19 cellular contexts compared by ENCODE assay signal in the genomic region with DNA sequence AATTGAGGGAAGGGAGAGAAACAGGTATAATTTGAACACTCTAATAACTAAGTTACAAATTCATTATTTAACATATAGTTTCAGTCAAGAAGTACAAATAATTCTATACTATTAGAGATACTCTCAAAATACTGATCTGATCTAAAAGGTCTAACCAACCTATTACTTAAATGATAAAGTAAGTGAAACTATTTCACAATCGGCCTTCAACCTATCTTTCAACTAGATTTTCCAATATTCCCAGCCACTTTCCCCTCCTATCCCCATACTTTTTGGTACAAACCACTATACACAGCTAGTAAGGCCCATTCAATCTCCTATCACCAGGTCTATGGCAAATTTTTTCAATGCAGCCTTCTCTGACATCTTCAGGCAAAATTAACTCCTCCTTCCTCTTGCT.
DNase-seq lines count a peak whose midpoint lies in the region; ATAC-seq, FAIRE-seq and TF ChIP-seq lines count a peak whose summit lies in the region.
"Had no signal": no experiment of that assay in that cellular context is flagged by ENCODE, and none has a peak within 500 bp of the region (broad histone marks: within the 10 kb centered on the region; RNA-seq: fewer than 3 reads in every experiment).

No MANE protein-coding gene starts in this region.

- H3K27me3 ChIP-seq in HepG2 (ENCODE audit: control insufficient read depth in 1 of 2, insufficient read depth in 2 of 2, low read length in 2 of 2) (no peaks in the 10 kb centered on the region), right lobe of liver (no peaks in the 10 kb centered on the region)
- H3K27me3 ChIP-seq: BLaER1 treated with 17β-estradiol and CSF1 and Interleukin-3, amounts not matched to agents 10 nM and 100 nM had no signal

- TF ChIP-seq RAD21 in HepG2 (CRISPR knock-in tag; IDR thresholded peaks at IDR 0.05), result no peak

- DNase-seq in HepG2 (ENCODE audit: low spot score) (no peak), right lobe of liver (no peak), activated B cell treated with CpG ODN at 0.5 μM for 24 hours (no peak), mesothelial cell of epicardium (ENCODE audit: low spot score in 2 of 2, unreplicated experiment in 2 of 2) (no peak), chondrocyte (ENCODE audit: low spot score) (no peak), NCI-H748 treated with DMSO at 0.1 percent for 48 hours (lab: John Stamatoyannopoulos, UW) (no peak)
- DNase-seq: Caco-2; KG1; NCI-H1105 treated with DMSO at 0.1 percent for 48 hours; NCI-H1694; NCI-H2081 treated with DMSO at 0.1 percent for 48 hours; NK-92 treated with Interleukin-12 subunit alpha and Interleukin-12 subunit beta, amount 100 ng/mL, for 24 hours had no signal

- H3K4me1 ChIP-seq in HepG2 (ENCODE audit: insufficient read depth, low read length) (peaks cover 49% of the 10 kb centered on the region), right lobe of liver (peaks cover 0 to 40% (median 18%) of the 10 kb centered on the region in 4 donors)

- CTCF ChIA-PET in HepG2 (lab: Yijun Ruan, JAX; ENCODE audit: low intra/inter-chr PET ratio, low total read pairs) (no interaction called here), activated B cell treated with CpG ODN at 0.5 μM for 24 hours (lab: Charles Lee) (no interaction called here)

- H3K27me3 Mint-ChIP-seq in activated B cell treated with CpG ODN at 0.5 μM for 24 hours, result no peaks in the 10 kb centered on the region
- no peaks in the 10 kb centered on the region for H3K27me3 Mint-ChIP-seq in mesothelial cell of epicardium (ENCODE audit: low read depth)
- H3K27me3 Mint-ChIP-seq in chondrocyte (ENCODE audit: low read depth), result no peaks in the 10 kb centered on the region

- H3K27ac ChIP-seq in HepG2 (ENCODE audit: extremely low read length, insufficient read depth, low read length), result no peak overlapping the region
- H3K27ac ChIP-seq in right lobe of liver, result no peak overlapping the region

- H3K4me3 ChIP-seq in HepG2 (replicated peaks in 1 of 3; ENCODE audit: insufficient read depth in 1 of 3, low read depth in 2 of 3, low read length in 3 of 3) (no peak overlapping the region), right lobe of liver (no peak overlapping the region)
- H3K4me3 ChIP-seq: BLaER1 treated with 17β-estradiol and CSF1 and Interleukin-3, amounts not matched to agents 10 nM and 100 nM; HAP-1 had no signal

- H3K4me2 ChIP-seq in HepG2 (ENCODE audit: low read depth, low read length), result no peak overlapping the region

- FAIRE-seq in HepG2 (lab: Jason Lieb, UNC), result no peak
- FAIRE-seq: A204.1, G401.6, RCC 7860 had no signal

- H3K4me3 Mint-ChIP-seq in activated B cell treated with CpG ODN at 0.5 μM for 24 hours, result no peak overlapping the region
- H3K4me3 Mint-ChIP-seq in mesothelial cell of epicardium, result no peak overlapping the region
- no peak overlapping the region for H3K4me3 Mint-ChIP-seq in chondrocyte (ENCODE audit: unreplicated experiment)

- TF ChIP-seq CTCF in HepG2 (CRISPR knock-in tag; IDR thresholded peaks at IDR 0.05) (no peak), right lobe of liver (IDR thresholded peaks at IDR 0.05) (no peak), activated B cell treated with CpG ODN at 0.5 μM for 24 hours (IDR thresholded peaks at IDR 0.05) (no peak), mesothelial cell of epicardium (IDR thresholded peaks at IDR 0.05; ENCODE audit: unreplicated experiment) (no peak), chondrocyte (IDR thresholded peaks at IDR 0.05) (no peak)

- no peaks in the 10 kb centered on the region for H3K9me3 Mint-ChIP-seq in activated B cell treated with CpG ODN at 0.5 μM for 24 hours
- no peaks in the 10 kb centered on the region for H3K9me3 Mint-ChIP-seq in mesothelial cell of epicardium
- H3K9me3 Mint-ChIP-seq in chondrocyte (ENCODE audit: low read depth), result no peaks in the 10 kb centered on the region

- in situ Hi-C loops in HepG2 (cut with HindIII; ENCODE audit: extremely low pct_ligation_motif_present, low pct_unique_long_range_greater_than_20kb), result no loop called here

- H3K4me1 Mint-ChIP-seq in activated B cell treated with CpG ODN at 0.5 μM for 24 hours (peaks cover 77% of the 10 kb centered on the region), mesothelial cell of epicardium (peaks cover 18% of the 10 kb centered on the region), chondrocyte (ENCODE audit: low read depth) (peaks cover 35% of the 10 kb centered on the region)

- H3K36me3 ChIP-seq in HepG2 (replicated peaks in 1 of 2; ENCODE audit: control insufficient read depth in 1 of 2, insufficient read depth in 2 of 2, low read length in 2 of 2) (no peaks in the 10 kb centered on the region), right lobe of liver (no peaks in the 10 kb centered on the region)
- H3K36me3 ChIP-seq: HAP-1 had no signal

- no TSS peak for BruUV-seq in HepG2 (replicated peaks; lab: Mats Ljungman, UMichigan)

- H3K9ac ChIP-seq in HepG2 (ENCODE audit: insufficient read depth, low read depth, low read length), result no peak overlapping the region
- H3K9ac ChIP-seq: BLaER1 treated with 17β-estradiol and CSF1 and Interleukin-3, amounts not matched to agents 10 nM and 100 nM had no signal

- H3K36me3 Mint-ChIP-seq in activated B cell treated with CpG ODN at 0.5 μM for 24 hours (ENCODE audit: low read depth) (peaks cover 5% of the 10 kb centered on the region), mesothelial cell of epicardium (no peaks in the 10 kb centered on the region), chondrocyte (ENCODE audit: low read depth) (no peaks in the 10 kb centered on the region)

- peaks cover 23% of the 10 kb centered on the region for H3K79me2 ChIP-seq in HepG2 (ENCODE audit: insufficient read depth, low read length)

- TF ChIP-seq POLR2A in HepG2 (IDR thresholded peaks at IDR 0.05; ENCODE audit: insufficient read depth in 1 of 2, low read depth in 2 of 2, low read length in 2 of 2) (no peak), right lobe of liver (IDR thresholded peaks at IDR 0.05) (no peak)

- intact Hi-C loops in HepG2 (cut with micrococcal nuclease; ENCODE audit: unreplicated experiment), result no loop called here
- intact Hi-C loops in right lobe of liver (cut with DNase I), result no loop called here
- intact Hi-C loops in activated B cell treated with CpG ODN at 0.5 μM for 24 hours (cut with micrococcal nuclease), result no loop called here

- H4K20me1 ChIP-seq in HepG2 (ENCODE audit: insufficient read depth, low read length), result peaks cover 31% of the 10 kb centered on the region

- POLR2A ChIA-PET in HepG2 (lab: Yijun Ruan, JAX), result no interaction called here
- POLR2A ChIA-PET in activated B cell treated with CpG ODN at 0.5 μM for 24 hours (lab: Charles Lee), result interaction anchor here (0.7 kb wide), 1 partner anchor 188 kb away, joined by 6 read pairs; no protein-coding TSS in a partner anchor

- TF ChIP-seq EP300 in HepG2 (IDR thresholded peaks at IDR 0.05; ENCODE audit: low read depth in 2 of 2, low read length in 2 of 2) (no peak), HepG2 (CRISPR knock-in tag; IDR thresholded peaks at IDR 0.05; ENCODE audit: borderline replicate concordance) (no peak)

- no peak for ATAC-seq in HepG2
- ATAC-seq in right lobe of liver, result no peak
- no peak for ATAC-seq in activated B cell treated with CpG ODN at 0.5 μM for 24 hours (ENCODE audit: low read depth)
- no peak for ATAC-seq in HG03520 (IDR thresholded peaks at IDR 0.05; ENCODE audit: unreplicated experiment)
- ATAC-seq: Right ventricle myocardium inferior had no signal

- H3K27ac Mint-ChIP-seq in activated B cell treated with CpG ODN at 0.5 μM for 24 hours (peak overlapping the region; percentile 71), mesothelial cell of epicardium (peak overlapping the region; percentile 40), chondrocyte (ENCODE audit: unreplicated experiment) (no peak overlapping the region)

- no peak overlapping the region for H2AFZ ChIP-seq in HepG2 (ENCODE audit: low read length)

- WGBS in HepG2 (ENCODE audit: low lambda C conversion rate), result 84% methylated on average over 1 of the region's 1 CpG
- 47% methylated on average over 1 of the region's 1 CpG for WGBS in right lobe of liver (ENCODE audit: insufficient coverage, low coverage, low lambda C conversion rate, missing lambda C conversion rate)

- H3K9me3 ChIP-seq in HepG2 (ENCODE audit: low read length), result no peaks in the 10 kb centered on the region
- no peaks in the 10 kb centered on the region for H3K9me3 ChIP-seq in right lobe of liver
- H3K9me3 ChIP-seq: Caco-2, HAP-1 had no signal

TF ChIP-seq in HepG2, 621 proteins besides CTCF, POLR2A, EP300 and RAD21:
- no peak for TF ChIP-seq ZNF724P (CRISPR knock-in tag; IDR thresholded peaks at IDR 0.05; ENCODE audit: borderline replicate concordance)
- peak; percentile 63 for TF ChIP-seq CEBPB (IDR thresholded peaks at IDR 0.05; ENCODE audit: borderline replicate concordance, low read depth, low read length)
TF ChIP-seq in HepG2: peak in this region for 1.
